In genomic region chr2:231680284-231680991, GRCh38 we compare ENCODE assay signal across 8 cellular contexts. TPM values are rescaled to one million over a fixed set of nuclear protein-coding genes. Genes with fewer than 3 reads are reported as not detected.
A peak's percentile ranks its signal among the peaks of the same experiment; 100 is the strongest.
DNase-seq lines count a peak whose midpoint lies in the region; ATAC-seq lines count a peak whose summit lies in the region.

No MANE protein-coding gene starts in this region.

- H3K27me3 Mint-ChIP-seq in activated CD8-positive, alpha-beta T cell treated with anti-CD3 and anti-CD28 coated beads, Interleukin-2, amount 10 ng/mL, durations not matched to agents 7 days and 5 days (ENCODE audit: low read depth) = peaks cover 16% of the 10 kb centered on the region

- no peaks in the 10 kb centered on the region for H3K36me3 Mint-ChIP-seq in activated CD8-positive, alpha-beta T cell treated with anti-CD3 and anti-CD28 coated beads, Interleukin-2, amount 10 ng/mL, durations not matched to agents 7 days and 5 days (ENCODE audit: low read depth)

- DNase-seq in COLO668 (lab: John Stamatoyannopoulos, UW; ENCODE audit: unreplicated experiment) = peak; percentile 95
- no peak for DNase-seq in activated CD8-positive, alpha-beta T cell treated with anti-CD3 and anti-CD28 coated beads, Interleukin-2, amount 10 ng/mL, durations not matched to agents 7 days and 5 days
- DNase-seq in iPS-NIHi7 (ENCODE audit: extremely low spot score) = peak; percentile 73
- no peak for DNase-seq in globus pallidus (ENCODE audit: low spot score)
- no peak for DNase-seq in activated CD8-positive, alpha-beta memory T cell treated with anti-CD3 and anti-CD28 coated beads, Interleukin-2, amount 50 U/mL, for 48 hours

- peak overlapping the region; percentile 31 for H3K4me3 Mint-ChIP-seq in activated CD8-positive, alpha-beta T cell treated with anti-CD3 and anti-CD28 coated beads, Interleukin-2, amount 10 ng/mL, durations not matched to agents 7 days and 5 days

- H3K4me1 Mint-ChIP-seq in activated CD8-positive, alpha-beta T cell treated with anti-CD3 and anti-CD28 coated beads, Interleukin-2, amount 10 ng/mL, durations not matched to agents 7 days and 5 days (ENCODE audit: low read depth) = peaks cover 10% of the 10 kb centered on the region

- no peaks in the 10 kb centered on the region for H3K9me3 Mint-ChIP-seq in activated CD8-positive, alpha-beta T cell treated with anti-CD3 and anti-CD28 coated beads, Interleukin-2, amount 10 ng/mL, durations not matched to agents 7 days and 5 days (ENCODE audit: insufficient read depth)

- no peak overlapping the region for H3K27ac Mint-ChIP-seq in activated CD8-positive, alpha-beta T cell treated with anti-CD3 and anti-CD28 coated beads, Interleukin-2, amount 10 ng/mL, durations not matched to agents 7 days and 5 days

- peak overlapping the region; percentile 94 for H3K27ac ChIP-seq in temporal lobe (ENCODE audit: low read depth, low read length)

- peak; percentile 9 for ATAC-seq in HG03066 (IDR thresholded peaks at IDR 0.05; ENCODE audit: low read depth, unreplicated experiment)
- no peak for ATAC-seq in activated CD8-positive, alpha-beta T cell treated with anti-CD3 and anti-CD28 coated beads, Interleukin-2, amount 10 ng/mL, durations not matched to agents 7 days and 5 days
- no peak for ATAC-seq in GM21723 (IDR thresholded peaks at IDR 0.05; ENCODE audit: unreplicated experiment)

- POLR2A ChIA-PET in activated CD8-positive, alpha-beta T cell treated with anti-CD3 and anti-CD28 coated beads, Interleukin-2, amount 10 ng/mL, durations not matched to agents 7 days and 5 days (lab: Charles Lee) = interaction anchor here (0.8 to 3.3 kb wide), 4 partner anchors 26 to 68 kb away, joined by 3 to 14 read pairs (median 4); partner anchors contain the start of gene PTMA

- CTCF ChIA-PET in activated CD8-positive, alpha-beta T cell treated with anti-CD3 and anti-CD28 coated beads, Interleukin-2, amount 10 ng/mL, durations not matched to agents 7 days and 5 days (lab: Charles Lee) = interaction anchor here (0.7 to 27.4 kb wide), 4 partner anchors 24 to 41 kb away, joined by 3 to 648 read pairs (median 71); partner anchors contain the start of gene PTMA

RNA-seq across cellular contexts. Expression of gene PTMA, which starts 27.9 kb away (rescaled TPM):
- 1,000 to 10,000 TPM; 1,769 to 1,842 TPM for total RNA-seq in activated CD8-positive, alpha-beta T cell treated with anti-CD3 and anti-CD28 coated beads, Interleukin-2, amount 10 ng/mL, durations not matched to agents 7 days and 5 days
- 458 TPM for total RNA-seq in temporal lobe

Comparison
In these comparisons a context has a peak if more than half of its experiments do, and no peak if none do; other contexts are left out.
1. DNase-seq: peak in COLO668 (single experiment) and iPS-NIHi7 (single experiment); none in activated CD8-positive, alpha-beta T cell treated with anti-CD3 and anti-CD28 coated beads, Interleukin-2, amount 10 ng/mL, durations not matched to agents 7 days and 5 days (single experiment), globus pallidus (single experiment) and activated CD8-positive, alpha-beta memory T cell treated with anti-CD3 and anti-CD28 coated beads, Interleukin-2, amount 50 U/mL, for 48 hours (single experiment).